15 cellular contexts compared by ENCODE assay signal in genomic region chr13:30862707-30863106, GRCh38. TPM values are rescaled to one million over a fixed set of nuclear protein-coding genes. Genes with fewer than 3 reads are reported as not detected.
DNase-seq lines count a peak whose midpoint lies in the region; TF ChIP-seq lines count a peak whose summit lies in the region.
"Had no signal": no experiment of that assay in that cellular context is flagged by ENCODE, and none has a peak within 500 bp of the region (broad histone marks: within the 10 kb centered on the region; RNA-seq: fewer than 3 reads in every experiment).

No MANE protein-coding gene starts in this region.

- no peak overlapping the region for H2BK120ac ChIP-seq in mesendoderm (ENCODE audit: low read depth, low read length)

- H3K18ac ChIP-seq in mesendoderm (ENCODE audit: low read length) = no peak overlapping the region

- H3K4me3 Mint-ChIP-seq in chondrocyte (ENCODE audit: unreplicated experiment) = peak overlapping the region; percentile 31
- H3K4me3 Mint-ChIP-seq: activated CD8-positive, alpha-beta T cell treated with anti-CD3 and anti-CD28 coated beads, Interleukin-2, amount 10 ng/mL, durations not matched to agents 7 days and 5 days; activated naive CD4-positive, alpha-beta T cell treated with anti-CD3 and anti-CD28 coated beads for 36 hours; stimulated activated naive CD8-positive, alpha-beta T cell treated with anti-CD3 and anti-CD28 coated beads, Interleukin-15, Interleukin-2, amounts not matched to agents 100 ng/mL and 50 ng/mL, for 24 hours had no signal

- H3K23ac ChIP-seq in mesendoderm (ENCODE audit: low read length) = no peak overlapping the region

- H2BK5ac ChIP-seq in mesendoderm (ENCODE audit: low read length) = no peak overlapping the region

- peak overlapping the region; percentile 31 for H3K56ac ChIP-seq in mesendoderm (ENCODE audit: low read length)

- H3K27me3 ChIP-seq in HUES6 (ENCODE audit: control insufficient read depth, insufficient read depth, low read length) = peaks cover 25% of the 10 kb centered on the region
- H3K27me3 ChIP-seq in mesendoderm (ENCODE audit: insufficient read depth, low read length, poor library complexity) = no peaks in the 10 kb centered on the region
- no peaks in the 10 kb centered on the region for H3K27me3 ChIP-seq in skeletal muscle satellite cell (ENCODE audit: control insufficient read depth, insufficient read depth, low read length)

- peak overlapping the region; percentile 50 for H3K4me3 ChIP-seq in HUES6 (ENCODE audit: low read depth, low read length)
- no peak overlapping the region for H3K4me3 ChIP-seq in mesendoderm (ENCODE audit: low read length)
- H3K4me3 ChIP-seq in skeletal muscle satellite cell (ENCODE audit: low read length) = peak overlapping the region; percentile 7

- H3K79me2 ChIP-seq in mesendoderm (ENCODE audit: control insufficient read depth, insufficient read depth, low read length) = no peaks in the 10 kb centered on the region

- no peaks in the 10 kb centered on the region for H3K36me3 Mint-ChIP-seq in chondrocyte (ENCODE audit: low read depth)

- no peaks in the 10 kb centered on the region for H3K27me3 Mint-ChIP-seq in chondrocyte (ENCODE audit: low read depth)

- H2BK15ac ChIP-seq in mesendoderm (replicated peaks; ENCODE audit: low read depth) = no peak overlapping the region

- H3K9me3 ChIP-seq in HUES6 (ENCODE audit: control insufficient read depth, insufficient read depth, low read depth, low read length) = peaks cover 7% of the 10 kb centered on the region; the same call in 1 of the 2 replicates
- peaks cover 4% of the 10 kb centered on the region for H3K9me3 ChIP-seq in skeletal muscle satellite cell (replicated peaks; ENCODE audit: low read length)

- H3K9ac ChIP-seq in HUES6 (ENCODE audit: low read length) = no peak overlapping the region
- H3K9ac ChIP-seq in mesendoderm (ENCODE audit: low read length) = peak overlapping the region; percentile 31
- peak overlapping the region; percentile 83 for H3K9ac ChIP-seq in skeletal muscle satellite cell (ENCODE audit: low read depth, low read length)

- no peak overlapping the region for H4K5ac ChIP-seq in mesendoderm (ENCODE audit: low read length)

- peaks cover 65% of the 10 kb centered on the region for H3K4me1 Mint-ChIP-seq in chondrocyte (ENCODE audit: low read depth)

- no peaks in the 10 kb centered on the region for H3K79me1 ChIP-seq in mesendoderm (ENCODE audit: low read length)

- H3K27ac Mint-ChIP-seq in chondrocyte (ENCODE audit: unreplicated experiment) = peak overlapping the region; percentile 98
- H3K27ac Mint-ChIP-seq: activated CD8-positive, alpha-beta T cell treated with anti-CD3 and anti-CD28 coated beads, Interleukin-2, amount 10 ng/mL, durations not matched to agents 7 days and 5 days; activated naive CD4-positive, alpha-beta T cell treated with anti-CD3 and anti-CD28 coated beads for 36 hours; stimulated activated naive CD8-positive, alpha-beta T cell treated with anti-CD3 and anti-CD28 coated beads, Interleukin-15, Interleukin-2, amounts not matched to agents 100 ng/mL and 50 ng/mL, for 24 hours had no signal

- H2AK5ac ChIP-seq in mesendoderm (ENCODE audit: low read length) = no peak overlapping the region

- H4K8ac ChIP-seq in mesendoderm (ENCODE audit: low read depth, low read length) = no peak overlapping the region

- peak; percentile 43 for TF ChIP-seq CTCF in chondrocyte (IDR thresholded peaks at IDR 0.05)

- no peak overlapping the region for H3K4ac ChIP-seq in mesendoderm (ENCODE audit: low read depth, low read length)

- H3K27ac ChIP-seq in HUES6 (ENCODE audit: low read depth, low read length) = no peak overlapping the region
- no peak overlapping the region for H3K27ac ChIP-seq in mesendoderm (ENCODE audit: low read depth, low read length)
- H3K27ac ChIP-seq: C4-2B had no signal

- no CpG with 5 or more reads among the region's 17 CpGs for WGBS in mesendoderm (ENCODE audit: extremely low coverage, insufficient coverage, low lambda C conversion rate)

- H3K36me3 ChIP-seq in HUES6 (ENCODE audit: control insufficient read depth, insufficient read depth, low read length) = no peaks in the 10 kb centered on the region
- H3K36me3 ChIP-seq in mesendoderm (ENCODE audit: control insufficient read depth, insufficient read depth, low read length) = no peaks in the 10 kb centered on the region
- H3K36me3 ChIP-seq in skeletal muscle satellite cell (ENCODE audit: insufficient read depth, low read length) = no peaks in the 10 kb centered on the region

- H3K4me1 ChIP-seq in HUES6 (ENCODE audit: control insufficient read depth, insufficient read depth, low read length) (peaks cover 48% of the 10 kb centered on the region), mesendoderm (ENCODE audit: control insufficient read depth, low read depth, low read length) (peaks cover 7% of the 10 kb centered on the region), skeletal muscle satellite cell (ENCODE audit: control insufficient read depth, insufficient read depth, low read length) (peaks cover 52% of the 10 kb centered on the region)

- DNase-seq in chondrocyte (ENCODE audit: low spot score) (no peak), mesendoderm (peak; percentile 42), DMS153 treated with DMSO at 0.1 percent for 48 hours (lab: John Stamatoyannopoulos, UW; ENCODE audit: unreplicated experiment) (no peak)
- DNase-seq in activated effector memory CD4-positive, alpha-beta T cell treated with anti-CD3 and anti-CD28 coated beads, Interleukin-2, amount 50 U/mL, for 16 hours = no peak
- DNase-seq in activated T-cell treated with anti-CD3 and anti-CD28 coated beads, Interleukin-2, amount 50 U/mL, for 1 hour = no peak
- no peak for DNase-seq in activated CD8-positive, alpha-beta memory T cell treated with anti-CD3 and anti-CD28 coated beads, Interleukin-2, amount 50 U/mL, for 4 hours
- DNase-seq: activated CD8-positive, alpha-beta T cell treated with anti-CD3 and anti-CD28 coated beads, Interleukin-2, amount 10 ng/mL, durations not matched to agents 7 days and 5 days; activated naive CD4-positive, alpha-beta T cell treated with anti-CD3 and anti-CD28 coated beads for 36 hours; dermis blood vessel endothelial cell; kidney; stimulated activated CD4-positive, alpha-beta T cell treated with anti-CD3 and anti-CD28 coated beads, Interleukin-4, amount 100 ng/mL, for 1 hour had no signal

- H3K9me3 Mint-ChIP-seq in chondrocyte (ENCODE audit: low read depth) = peaks cover 8% of the 10 kb centered on the region
- H3K9me3 Mint-ChIP-seq: activated naive CD4-positive, alpha-beta T cell treated with anti-CD3 and anti-CD28 coated beads for 36 hours; stimulated activated naive CD8-positive, alpha-beta T cell treated with anti-CD3 and anti-CD28 coated beads, Interleukin-15, Interleukin-2, amounts not matched to agents 100 ng/mL and 50 ng/mL, for 24 hours had no signal

- peak overlapping the region; percentile 19 for H3K4me2 ChIP-seq in mesendoderm (ENCODE audit: low read length)
- peak overlapping the region; percentile 47 for H3K4me2 ChIP-seq in skeletal muscle satellite cell (ENCODE audit: low read length)

RNA-seq across cellular contexts. Expression of gene MEDAG, which starts 43.4 kb away (rescaled TPM):
- 2.8 to 21.0 TPM (median 19.0 TPM) in 3 replicates for total RNA-seq in chondrocyte
- 0.27 TPM for polyA plus RNA-seq in mesendoderm (2013, experiment 1 of 2)
- 0.41 TPM for polyA plus RNA-seq in mesendoderm (2013, experiment 2 of 2)
- total RNA-seq in skeletal muscle satellite cell (2012; rRNA removed) = 4.8 and 30.8 TPM in 2 replicates
- total RNA-seq: activated CD8-positive, alpha-beta T cell treated with anti-CD3 and anti-CD28 coated beads, Interleukin-2, amount 10 ng/mL, durations not matched to agents 7 days and 5 days; activated naive CD4-positive, alpha-beta T cell treated with anti-CD3 and anti-CD28 coated beads for 36 hours had no signal
